8 cellular contexts compared by ENCODE assay signal in genomic region chr10:3668276-3668960, GRCh38.
A peak's percentile ranks its signal among the peaks of the same experiment; 100 is the strongest.
DNase-seq lines count a peak whose midpoint lies in the region; ATAC-seq and TF ChIP-seq lines count a peak whose summit lies in the region.

No MANE protein-coding gene starts in this region.

- no peaks in the 10 kb centered on the region for H3K36me3 ChIP-seq in transverse colon

- H2BK15ac ChIP-seq in H9 (ENCODE audit: low read depth, low read length) = no peak overlapping the region

- TF ChIP-seq CTCF in H9 (conservative IDR thresholded peaks at IDR 0.05) (no peak), transverse colon (IDR thresholded peaks at IDR 0.05) (no peak)

- no peak for TF ChIP-seq EP300 in transverse colon (IDR thresholded peaks at IDR 0.05; ENCODE audit: low read depth)

- no peak for TF ChIP-seq POLR2A in transverse colon (IDR thresholded peaks at IDR 0.05)

- no peak overlapping the region for H3K4me2 ChIP-seq in H9 (ENCODE audit: insufficient read depth, insufficient read length, low read length)

- H3K27ac Mint-ChIP-seq in H9 (peak overlapping the region; percentile 49 to 72 (median 53); a peak in 4 of 7 replicates), naive B cell (peak overlapping the region in 2 of 6 donors; percentile 40 to 92)

- H3K56ac ChIP-seq in H9 (ENCODE audit: insufficient read length, low read depth, low read length) = no peak overlapping the region

- H3K4me1 Mint-ChIP-seq in H9 (peaks cover 25% of the 10 kb centered on the region in 2 experiments), naive B cell (peaks cover 6 to 23% (median 12%) of the 10 kb centered on the region in 3 donors)

- H3K18ac ChIP-seq in H9 (ENCODE audit: insufficient read length, low read depth, low read length) = no peak overlapping the region

- no peak overlapping the region for H2BK20ac ChIP-seq in H9 (ENCODE audit: low read depth, low read length, poor library complexity, severe bottlenecking)

- peak overlapping the region; percentile 45 to 53; a peak in 3 of 5 replicates for H3K4me3 Mint-ChIP-seq in H9
- H3K4me3 Mint-ChIP-seq in naive B cell = peak overlapping the region in 6 of 8 donors; percentile 6 to 81 (median 54)

- no peaks in the 10 kb centered on the region for H3K4me1 ChIP-seq in H9 (ENCODE audit: insufficient read depth, low read length)
- H3K4me1 ChIP-seq in transverse colon = no peaks in the 10 kb centered on the region

- no peak overlapping the region for H2AK5ac ChIP-seq in H9 (ENCODE audit: insufficient read length, low read length)

- H4K20me1 ChIP-seq in H9 (ENCODE audit: control insufficient read depth, insufficient read depth, insufficient read length) = no peaks in the 10 kb centered on the region

- H4K91ac ChIP-seq in H9 (ENCODE audit: insufficient read length, low read depth, low read length) = no peak overlapping the region

- no peaks in the 10 kb centered on the region for H3K23me2 ChIP-seq in H9 (ENCODE audit: insufficient read length, low read depth, low read length, poor library complexity, severe bottlenecking)

- H3K27me3 ChIP-seq in H9 (ENCODE audit: insufficient read depth, low read length) (no peaks in the 10 kb centered on the region), transverse colon (no peaks in the 10 kb centered on the region)

- H3K23ac ChIP-seq in H9 (ENCODE audit: insufficient read length, low read depth, low read length) = no peak overlapping the region

- no peaks in the 10 kb centered on the region for H3K79me2 ChIP-seq in H9 (ENCODE audit: insufficient read depth, low read length)

- no peak overlapping the region for H3K4ac ChIP-seq in H9 (ENCODE audit: low read depth, low read length)

- H2BK5ac ChIP-seq in H9 (ENCODE audit: insufficient read length, low read length) = no peak overlapping the region

- in situ Hi-C loops in transverse colon (cut with MboI; ENCODE audit: low pct_ligation_motif_present in 1 of 4, low pct_unique_long_range_greater_than_20kb in 1 of 4, low sequenced_read_pairs in 3 of 4) = no loop called here

- H3K9me3 Mint-ChIP-seq in H9 = no peaks in the 10 kb centered on the region
- H3K9me3 Mint-ChIP-seq in naive B cell = no peaks in the 10 kb centered on the region

- no peak overlapping the region for H4K5ac ChIP-seq in H9 (ENCODE audit: insufficient read length, low read depth, low read length)

- no peak overlapping the region for H3K27ac ChIP-seq in H9 (ENCODE audit: insufficient read length, low read depth, low read length)
- peak overlapping the region in 1 of 4 donors; percentile 43 for H3K27ac ChIP-seq in transverse colon

- intact Hi-C loops in transverse colon (cut with DNase I; ENCODE audit: low total_unique reads) = no loop called here

- no peak overlapping the region for H3T11ph ChIP-seq in H9 (ENCODE audit: low read length)

- H3K14ac ChIP-seq in H9 (ENCODE audit: insufficient read depth, low read length) = no peak overlapping the region

- H2BK120ac ChIP-seq in H9 (ENCODE audit: low read depth, low read length, poor library complexity, severe bottlenecking) = no peak overlapping the region

- peak; percentile 37 to 45 for ATAC-seq in naive B cell (ENCODE audit: low read depth in 2 of 2)
- no peak for ATAC-seq in GM21619 (IDR thresholded peaks at IDR 0.05; ENCODE audit: unreplicated experiment)

- H2BK12ac ChIP-seq in H9 (ENCODE audit: insufficient read length, low read depth, low read length) = no peak overlapping the region

- H3K79me1 ChIP-seq in H9 (ENCODE audit: insufficient read depth, low read depth, low read length, poor library complexity, severe bottlenecking) = no peaks in the 10 kb centered on the region

- peak overlapping the region; percentile 53 for H2AFZ ChIP-seq in H9 (ENCODE audit: low read length)

- H3K9me3 ChIP-seq in H9 (ENCODE audit: control insufficient read depth, low read depth, low read length) (no peaks in the 10 kb centered on the region), transverse colon (no peaks in the 10 kb centered on the region)

- H3K27me3 Mint-ChIP-seq in H9 (ENCODE audit: low read depth) (peaks cover 13% of the 10 kb centered on the region), naive B cell (peaks cover 8 to 20% (median 15%) of the 10 kb centered on the region in 3 donors)

- no peak overlapping the region for H3K9ac ChIP-seq in H9 (ENCODE audit: extremely low read depth, insufficient read length, low read length)

- no peak overlapping the region for H4K8ac ChIP-seq in H9 (replicated peaks; ENCODE audit: insufficient read length, low read depth, low read length)

- WGBS in H9 (ENCODE audit: extremely low coverage, insufficient read length, low lambda C conversion rate) = no CpG with 5 or more reads among the region's 21 CpGs
- whole genome bisulfite sequencing in transverse colon (ENCODE audit: low coverage in 1 of 2), 2 donors = 30 to 52% methylated on average over 9 to 21 of the region's 21 CpGs

- H3K36me3 Mint-ChIP-seq in H9 (ENCODE audit: insufficient read depth in 1 of 3, low read depth in 3 of 3) (no peaks in the 10 kb centered on the region), naive B cell (no peaks in the 10 kb centered on the region)

- peak overlapping the region in 2 of 4 donors; percentile 9 to 22 for H3K4me3 ChIP-seq in transverse colon

- DNase-seq in H9 (peak; percentile 90), dedifferentiated amniotic fluid mesenchymal stem cell (ENCODE audit: extremely low spot score) (peak; percentile 23), naive B cell (no peak), transverse colon (peak; percentile 52), cerebellar cortex (ENCODE audit: low spot score) (no peak), foreskin melanocyte (no peak)
- DNase-seq in activated CD4-positive, CD25-positive, alpha-beta regulatory T cell treated with anti-CD3 and anti-CD28 coated beads, Interleukin-2, amount 50 U/mL, for 16 hours (ENCODE audit: low read depth, low spot score) = peak; percentile 40

Comparison
In these comparisons a context has a peak if more than half of its experiments do, and no peak if none do; other contexts are left out.
1. DNase-seq: peak in H9 (single experiment), activated CD4-positive, CD25-positive, alpha-beta regulatory T cell treated with anti-CD3 and anti-CD28 coated beads, Interleukin-2, amount 50 U/mL, for 16 hours (single experiment), dedifferentiated amniotic fluid mesenchymal stem cell (single experiment) and transverse colon (single experiment); none in naive B cell (single experiment), cerebellar cortex (single experiment) and foreskin melanocyte (single experiment).